10 cellular contexts compared by ENCODE assay signal in the genomic region with DNA sequence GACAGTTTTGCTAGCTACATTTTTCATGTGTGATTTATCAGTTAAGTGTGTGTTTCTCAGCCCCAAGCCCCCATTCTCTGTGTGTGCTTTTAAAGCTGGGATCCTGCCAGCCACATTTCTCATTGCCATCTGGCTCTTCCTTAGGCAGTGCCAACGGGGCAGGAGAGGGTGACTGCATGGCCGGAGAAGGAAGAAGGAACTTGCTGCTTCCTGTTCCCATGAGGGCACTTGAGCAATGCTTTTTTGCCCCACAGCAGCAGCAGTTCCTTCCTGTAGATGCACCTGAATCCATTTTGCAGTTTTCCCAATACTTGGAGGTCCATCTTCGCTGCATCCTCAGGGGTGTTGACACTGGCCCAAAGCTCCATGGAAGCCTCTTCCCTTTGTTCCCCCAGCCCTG. TPM values are rescaled to one million over a fixed set of nuclear protein-coding genes. Genes with fewer than 3 reads are reported as not detected.
DNase-seq lines count a peak whose midpoint lies in the region; ATAC-seq, FAIRE-seq and TF ChIP-seq lines count a peak whose summit lies in the region.
"Had no signal": no experiment of that assay in that cellular context is flagged by ENCODE, and none has a peak within 500 bp of the region (broad histone marks: within the 10 kb centered on the region; RNA-seq: fewer than 3 reads in every experiment).

No MANE protein-coding gene starts in this region.

- no peak for FAIRE-seq in frontal cortex (lab: Jason Lieb, UNC)

- no peaks in the 10 kb centered on the region for H3K27me3 Mint-ChIP-seq in natural killer cell treated with Interleukin-12 subunit alpha and Interleukin-12 subunit beta and Interleukin-15 and Interleukin-18, amount 100 ng/mL, for 72 hours

- H3K4me3 Mint-ChIP-seq in natural killer cell treated with Interleukin-12 subunit alpha and Interleukin-12 subunit beta and Interleukin-15 and Interleukin-18, amount 100 ng/mL, for 72 hours: no peak overlapping the region

- no peak for TF ChIP-seq CTCF in GM12865 (IDR thresholded peaks at IDR 0.05; ENCODE audit: insufficient read depth, low read depth, low read length, missing control alignments)

- H3K4me3 ChIP-seq in GM12865 (ENCODE audit: low read depth, low read length): peak overlapping the region; percentile 34
- H3K4me3 ChIP-seq: testis had no signal

- peaks cover 67 to 76% of the 10 kb centered on the region in 2 donors for H3K4me1 Mint-ChIP-seq in natural killer cell treated with Interleukin-12 subunit alpha and Interleukin-12 subunit beta and Interleukin-15 and Interleukin-18, amount 100 ng/mL, for 72 hours (ENCODE audit: low read depth in 2 of 2)

- no peaks in the 10 kb centered on the region for H3K36me3 Mint-ChIP-seq in natural killer cell treated with Interleukin-12 subunit alpha and Interleukin-12 subunit beta and Interleukin-15 and Interleukin-18, amount 100 ng/mL, for 72 hours

- H3K27ac Mint-ChIP-seq in natural killer cell treated with Interleukin-12 subunit alpha and Interleukin-12 subunit beta and Interleukin-15 and Interleukin-18, amount 100 ng/mL, for 72 hours: peak overlapping the region; percentile 83 to 88

- DNase-seq in GM12865 (ENCODE audit: low read depth): no peak
- DNase-seq in NCI-H2171 (lab: John Stamatoyannopoulos, UW): peak; percentile 48
- peak; percentile 75 for DNase-seq in cerebellum (ENCODE audit: low spot score)
- no peak for DNase-seq in natural killer cell treated with Interleukin-12 subunit alpha and Interleukin-12 subunit beta and Interleukin-15 and Interleukin-18, amount 100 ng/mL, for 72 hours (ENCODE audit: low spot score)
- no peak for DNase-seq in HPDE6-E6E7 (ENCODE audit: extremely low spot score)
- DNase-seq in frontal cortex (ENCODE audit: low spot score in 2 of 2): no peak
- no peak for DNase-seq in ureter (ENCODE audit: low spot score)
- DNase-seq: NK-92 treated with Interleukin-12 subunit alpha and Interleukin-12 subunit beta, amount 100 ng/mL, for 24 hours; testis had no signal

- H3K9me3 Mint-ChIP-seq in natural killer cell treated with Interleukin-12 subunit alpha and Interleukin-12 subunit beta and Interleukin-15 and Interleukin-18, amount 100 ng/mL, for 72 hours: no peaks in the 10 kb centered on the region

- no peak for ATAC-seq in natural killer cell treated with Interleukin-12 subunit alpha and Interleukin-12 subunit beta and Interleukin-15 and Interleukin-18, amount 100 ng/mL, for 72 hours
- no peak for ATAC-seq in activated CD4-positive, CD25-positive, alpha-beta regulatory T cell treated with anti-CD3 and anti-CD28 coated beads, Interleukin-2, amount 50 U/mL, for 24 hours

RNA-seq across cellular contexts. Expression of gene TNRC6B, which starts 37.5 kb away (rescaled TPM):
- total RNA-seq in cerebellum (70.7 TPM), frontal cortex (29.3 TPM), ureter (63.3 TPM)
- 10 to 100 TPM; 43.6 to 52.7 TPM for total RNA-seq in natural killer cell treated with Interleukin-12 subunit alpha and Interleukin-12 subunit beta and Interleukin-15 and Interleukin-18, amount 100 ng/mL, for 72 hours

Comparison
In these comparisons a context has a peak if more than half of its experiments do, and no peak if none do; other contexts are left out.
1. DNase-seq: peak in NCI-H2171 (single experiment) and cerebellum (single experiment); none in GM12865 (single experiment), natural killer cell treated with Interleukin-12 subunit alpha and Interleukin-12 subunit beta and Interleukin-15 and Interleukin-18, amount 100 ng/mL, for 72 hours (single experiment), HPDE6-E6E7 (single experiment), frontal cortex (0 of 2) and ureter (single experiment).